1 cellular context compared by ENCODE assay signal in genomic region chr4:38832624-38833528, GRCh38.
TF ChIP-seq lines count a peak whose summit lies in the region.

No MANE protein-coding gene starts in this region.

TF ChIP-seq in H1, 55 proteins besides CTCF, POLR2A, EP300 and RAD21:
- TF ChIP-seq RXRA (IDR thresholded peaks at IDR 0.05; ENCODE audit: insufficient read depth, low read depth, low read length) (no peak), SP4 (IDR thresholded peaks at IDR 0.05; ENCODE audit: low read length) (no peak), MAFK (IDR thresholded peaks at IDR 0.05; ENCODE audit: low read depth, low read length) (no peak), GTF2F1 (IDR thresholded peaks at IDR 0.05; ENCODE audit: borderline replicate concordance, low read depth, low read length) (no peak), HDAC6 (IDR thresholded peaks at IDR 0.05; ENCODE audit: low read depth, low read length) (no peak), NRF1 (IDR thresholded peaks at IDR 0.05; ENCODE audit: low read depth, low read length) (no peak), CBX5 (IDR thresholded peaks at IDR 0.05; ENCODE audit: low read depth, low read length) (no peak), FOSL1 (IDR thresholded peaks at IDR 0.05; ENCODE audit: insufficient read depth, low read depth, low read length) (no peak), TCF12 (IDR thresholded peaks at IDR 0.05; ENCODE audit: low read depth, low read length) (no peak), GABPA (IDR thresholded peaks at IDR 0.05; ENCODE audit: borderline replicate concordance, insufficient read depth, low read length) (no peak), POLR2AphosphoS5 (IDR thresholded peaks at IDR 0.05; ENCODE audit: low read depth, low read length) (no peak), TEAD4 (IDR thresholded peaks at IDR 0.05; ENCODE audit: low read depth, low read length) (no peak), KDM1A (IDR thresholded peaks at IDR 0.05; ENCODE audit: borderline replicate concordance, low read length) (no peak), SRF (IDR thresholded peaks at IDR 0.05; ENCODE audit: low read depth, low read length) (no peak), SP1 (IDR thresholded peaks at IDR 0.05; ENCODE audit: low read depth, low read length) (no peak), CBX8 (IDR thresholded peaks at IDR 0.05; ENCODE audit: borderline replicate concordance, low read depth, low read length) (no peak), BACH1 (IDR thresholded peaks at IDR 0.05; ENCODE audit: low read length) (no peak)
- TF ChIP-seq, protein P1, sequence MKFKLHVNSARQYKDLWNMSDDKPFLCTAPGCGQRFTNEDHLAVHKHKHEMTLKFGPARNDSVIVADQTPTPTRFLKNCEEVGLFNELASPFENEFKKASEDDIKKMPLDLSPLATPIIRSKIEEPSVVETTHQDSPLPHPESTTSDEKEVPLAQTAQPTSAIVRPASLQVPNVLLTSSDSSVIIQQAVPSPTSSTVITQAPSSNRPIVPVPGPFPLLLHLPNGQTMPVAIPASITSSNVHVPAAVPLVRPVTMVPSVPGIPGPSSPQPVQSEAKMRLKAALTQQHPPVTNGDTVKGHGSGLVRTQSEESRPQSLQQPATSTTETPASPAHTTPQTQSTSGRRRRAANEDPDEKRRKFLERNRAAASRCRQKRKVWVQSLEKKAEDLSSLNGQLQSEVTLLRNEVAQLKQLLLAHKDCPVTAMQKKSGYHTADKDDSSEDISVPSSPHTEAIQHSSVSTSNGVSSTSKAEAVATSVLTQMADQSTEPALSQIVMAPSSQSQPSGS (IDR thresholded peaks at IDR 0.05; ENCODE audit: low read length) = no peak
- TF ChIP-seq, protein P2, sequence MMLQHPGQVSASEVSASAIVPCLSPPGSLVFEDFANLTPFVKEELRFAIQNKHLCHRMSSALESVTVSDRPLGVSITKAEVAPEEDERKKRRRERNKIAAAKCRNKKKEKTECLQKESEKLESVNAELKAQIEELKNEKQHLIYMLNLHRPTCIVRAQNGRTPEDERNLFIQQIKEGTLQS (IDR thresholded peaks at IDR 0.05; ENCODE audit: insufficient read depth, low read depth, low read length) = no peak
